ENCODE assay signal across 8 cellular contexts in genomic region chr5:153147891-153148623, GRCh38.
DNase-seq lines count a peak whose midpoint lies in the region; FAIRE-seq and TF ChIP-seq lines count a peak whose summit lies in the region.

No MANE protein-coding gene starts in this region.

- DNase-seq in GM13976 (ENCODE audit: low spot score) (peak; percentile 3), HFF-Myc (ENCODE audit: extremely low read depth, low read depth) (peak; percentile 41), NCI-H1105 treated with DMSO at 0.1 percent for 48 hours (lab: John Stamatoyannopoulos, UW) (peak; percentile 82), WERI-Rb-1 (peak; percentile 66), keratinocyte (ENCODE audit: low read depth, low spot score) (no peak), posterior vena cava (ENCODE audit: low spot score) (no peak)
- DNase-seq in activated CD4-positive, CD25-positive, alpha-beta regulatory T cell treated with anti-CD3 and anti-CD28 coated beads, Interleukin-2, amount 50 U/mL, for 72 hours = no peak
- DNase-seq in activated CD8-positive, alpha-beta memory T cell treated with anti-CD3 and anti-CD28 coated beads, Interleukin-2, amount 50 U/mL, for 4 hours = no peak

- peaks cover 8% of the 10 kb centered on the region for H3K4me1 ChIP-seq in keratinocyte (ENCODE audit: control insufficient read depth, extremely low read depth, insufficient read depth, low read length)

- peak; percentile 55 for TF ChIP-seq CTCF in GM13976 (IDR thresholded peaks at IDR 0.05; ENCODE audit: borderline replicate concordance, control extremely low read depth, extremely low read depth, insufficient read depth, missing control alignments)
- peak; percentile 74 for TF ChIP-seq CTCF in HFF-Myc (IDR thresholded peaks at IDR 0.05; ENCODE audit: low read depth, low read length, missing control alignments)
- TF ChIP-seq CTCF in WERI-Rb-1 (IDR thresholded peaks at IDR 0.05; ENCODE audit: low read depth, low read length) = peak; percentile 66
- TF ChIP-seq CTCF in keratinocyte (optimal IDR thresholded peaks at IDR 0.05 in 1 of 3, IDR thresholded peaks at IDR 0.05 in 1 of 3, conservative IDR thresholded peaks at IDR 0.05 in 1 of 3; ENCODE audit: extremely low read depth in 1 of 3, insufficient read depth in 2 of 3, low read length in 3 of 3) = peak; percentile 70 to 76 (median 70)

- FAIRE-seq in keratinocyte (lab: Jason Lieb, UNC) = peak; percentile 97

- dilution Hi-C loops in keratinocyte (cut with MboI; ENCODE audit: extremely low pct_ligation_motif_present, low sequenced_read_pairs) = no loop called here

- H3K4me3 ChIP-seq in HFF-Myc (replicated peaks; ENCODE audit: low read depth, low read length) (no peak overlapping the region), WERI-Rb-1 (ENCODE audit: low read depth, low read length) (no peak overlapping the region; the same call in 1 of the 2 replicates), keratinocyte (ENCODE audit: control insufficient read depth in 2 of 3, extremely low read depth in 1 of 3, insufficient read depth in 2 of 3, low read depth in 1 of 3, low read length in 3 of 3) (no peak overlapping the region)

- H3K9me3 ChIP-seq in WERI-Rb-1 (ENCODE audit: severe bottlenecking) = peaks cover 3% of the 10 kb centered on the region
- peaks cover 2% of the 10 kb centered on the region for H3K9me3 ChIP-seq in keratinocyte (ENCODE audit: control insufficient read depth, low read depth, low read length)

- intact Hi-C loops in posterior vena cava (cut with DNase I) = no loop called here

- peak overlapping the region; percentile 15 for H3K9ac ChIP-seq in keratinocyte (ENCODE audit: control insufficient read depth, extremely low read depth, insufficient read depth, low read length)

- peak overlapping the region; percentile 60 for H2AFZ ChIP-seq in keratinocyte (ENCODE audit: control insufficient read depth, low read length)

- H3K79me2 ChIP-seq in keratinocyte (ENCODE audit: control insufficient read depth, insufficient read depth, low read length) = no peaks in the 10 kb centered on the region

- no peaks in the 10 kb centered on the region for H3K9me1 ChIP-seq in keratinocyte (ENCODE audit: control insufficient read depth, extremely low read depth, insufficient read depth, low read length)

- peak overlapping the region; percentile 64 for H3K4me2 ChIP-seq in keratinocyte (ENCODE audit: control insufficient read depth, extremely low read depth, insufficient read depth, low read depth, low read length)

- H3K27ac ChIP-seq in WERI-Rb-1 (no peak overlapping the region), keratinocyte (ENCODE audit: control insufficient read depth, insufficient read depth, low read length) (no peak overlapping the region)

- H3K36me3 ChIP-seq in WERI-Rb-1 (no peaks in the 10 kb centered on the region), keratinocyte (ENCODE audit: control insufficient read depth in 2 of 2, extremely low read depth in 1 of 2, insufficient read depth in 2 of 2, low read length in 2 of 2) (no peaks in the 10 kb centered on the region)

- in situ Hi-C loops in GM13976 (cut with MboI; ENCODE audit: low sequenced_read_pairs, unreplicated experiment) = loop anchor here (25.0 kb wide), 1 partner anchor 586 kb away; no protein-coding TSS in a partner anchor

- H4K20me1 ChIP-seq in keratinocyte (ENCODE audit: control insufficient read depth, extremely low read depth, insufficient read depth, low read length) = no peaks in the 10 kb centered on the region

- H3K27me3 ChIP-seq in WERI-Rb-1 (ENCODE audit: insufficient read depth, low read depth, severe bottlenecking) (no peaks in the 10 kb centered on the region), keratinocyte (ENCODE audit: control insufficient read depth, extremely low read depth, insufficient read depth, low read length) (no peaks in the 10 kb centered on the region)

Comparison
In these comparisons a context has a peak if more than half of its experiments do, and no peak if none do; other contexts are left out.
1. DNase-seq: peak in GM13976 (single experiment), HFF-Myc (single experiment), NCI-H1105 treated with DMSO at 0.1 percent for 48 hours (single experiment) and WERI-Rb-1 (single experiment); none in keratinocyte (single experiment), posterior vena cava (single experiment), activated CD4-positive, CD25-positive, alpha-beta regulatory T cell treated with anti-CD3 and anti-CD28 coated beads, Interleukin-2, amount 50 U/mL, for 72 hours (single experiment) and activated CD8-positive, alpha-beta memory T cell treated with anti-CD3 and anti-CD28 coated beads, Interleukin-2, amount 50 U/mL, for 4 hours (single experiment).
2. Peak in every context shown above with its lines, with median percentiles within 50 percentile points of each other: CTCF ChIP-seq.